ENCODE assay signal across 20 cellular contexts in the genomic region with DNA sequence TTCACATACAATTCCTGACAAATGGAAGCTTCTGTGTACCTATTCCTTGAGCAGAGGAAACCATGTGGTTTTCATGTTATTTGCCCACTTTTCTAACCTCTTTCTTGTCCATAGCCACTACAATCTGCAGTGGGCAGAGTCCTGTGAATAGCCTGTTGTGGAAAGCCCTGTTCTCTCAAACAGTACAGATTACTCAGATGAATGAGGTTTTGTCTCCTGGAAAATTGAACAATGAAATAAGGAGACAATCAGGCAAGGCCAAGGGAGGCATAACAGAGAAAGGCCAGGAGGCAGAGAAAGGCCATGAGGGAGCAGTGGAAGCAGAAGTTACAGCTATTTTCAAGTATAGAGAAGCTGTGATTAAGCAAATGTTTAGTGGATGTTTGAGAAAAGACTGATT.
"Had no signal": no experiment of that assay in that cellular context is flagged by ENCODE, and none has a peak within 500 bp of the region (broad histone marks: within the 10 kb centered on the region; RNA-seq: fewer than 3 reads in every experiment).

No MANE protein-coding gene starts in this region.

- H3K9me3 ChIP-seq: SK-N-SH had no signal

- H3K4me1 Mint-ChIP-seq: IgD-negative memory B cell had no signal

- DNase-seq: Kasumi-1, MM.1S, NCI-H1092 treated with DMSO at 0.1 percent for 48 hours, NCI-H1436, NCI-H187, NCI-H2029, NCI-H2081 treated with DMSO at 0.1 percent for 48 hours, NCI-H2171, NCI-H226, NCI-H446, NCI-H510A, NCI-H524 treated with DMSO at 0.1 percent for 48 hours, NCI-H69, NCI-H774, PC-3, SHP77, SK-N-SH had no signal

- H3K27me3 Mint-ChIP-seq: IgD-negative memory B cell had no signal

- ATAC-seq: K562, Panc1, PC-3 had no signal

- H3K4me3 ChIP-seq: K562 had no signal

- H3K4me3 Mint-ChIP-seq: IgD-negative memory B cell had no signal

- H3K36me3 Mint-ChIP-seq: IgD-negative memory B cell had no signal
